ENCODE assay signal across 9 cellular contexts in genomic region chr3:129992781-129993180, GRCh38. TPM values are rescaled to one million over a fixed set of nuclear protein-coding genes. Genes with fewer than 3 reads are reported as not detected.
DNase-seq lines count a peak whose midpoint lies in the region; ATAC-seq, FAIRE-seq and TF ChIP-seq lines count a peak whose summit lies in the region.
"Had no signal": no experiment of that assay in that cellular context is flagged by ENCODE, and none has a peak within 500 bp of the region (broad histone marks: within the 10 kb centered on the region; RNA-seq: fewer than 3 reads in every experiment).

No MANE protein-coding gene starts in this region.

- no peak overlapping the region for H3K9ac ChIP-seq in mesendoderm (ENCODE audit: low read length)

- H3K23ac ChIP-seq in mesendoderm (ENCODE audit: low read length) = no peak overlapping the region

- H2BK5ac ChIP-seq in mesendoderm (ENCODE audit: low read length) = no peak overlapping the region

- no peak for TF ChIP-seq POLR2A in GM12891 (IDR thresholded peaks at IDR 0.05; ENCODE audit: low read depth, low read length)

- no peak overlapping the region for H3K18ac ChIP-seq in mesendoderm (ENCODE audit: low read length)

- H4K5ac ChIP-seq in mesendoderm (ENCODE audit: low read length) = no peak overlapping the region

- no peak for ATAC-seq in HG02840 (IDR thresholded peaks at IDR 0.05; ENCODE audit: low FRiP score, unreplicated experiment)
- ATAC-seq: activated CD4-positive, alpha-beta T cell treated with anti-CD3 and anti-CD28 coated beads for 36 hours had no signal

- H2AK5ac ChIP-seq in mesendoderm (ENCODE audit: low read length) = no peak overlapping the region

- no peak for FAIRE-seq in D721Med (lab: Jason Lieb, UNC)
- peak; percentile 36 for FAIRE-seq in HTR-8/SVneo (lab: Jason Lieb, UNC)
- no peak for FAIRE-seq in GM12891 (lab: Jason Lieb, UNC)
- FAIRE-seq in small intestine (lab: Jason Lieb, UNC) = no peak

- no peak overlapping the region for H4K8ac ChIP-seq in mesendoderm (ENCODE audit: low read depth, low read length)

- no peaks in the 10 kb centered on the region for H3K36me3 Mint-ChIP-seq in brain

- H3K4me1 ChIP-seq in mesendoderm (ENCODE audit: control insufficient read depth, low read depth, low read length) = no peaks in the 10 kb centered on the region
- H3K4me1 ChIP-seq in small intestine (ENCODE audit: control insufficient read depth in 2 of 2, insufficient read depth in 1 of 2, low read depth in 1 of 2, low read length in 1 of 2) = no peaks in the 10 kb centered on the region

- H2BK15ac ChIP-seq in mesendoderm (replicated peaks; ENCODE audit: low read depth) = no peak overlapping the region

- DNase-seq in D721Med (ENCODE audit: insufficient read length, low spot score) (no peak), HTR-8/SVneo (ENCODE audit: insufficient read length, low spot score) (peak; percentile 26), mesendoderm (peak; percentile 55), GM12891 (ENCODE audit: insufficient read length, low spot score) (no peak), small intestine (no peak), NCI-H1105 (lab: John Stamatoyannopoulos, UW) (no peak)
- DNase-seq: activated CD4-positive, alpha-beta T cell treated with anti-CD3 and anti-CD28 coated beads for 36 hours had no signal

- peaks cover 3% of the 10 kb centered on the region for H3K27me3 Mint-ChIP-seq in brain

- H3K9me3 Mint-ChIP-seq in brain = peaks cover 0 to 6% (median 3%) of the 10 kb centered on the region in 5 experiments

- H3K27ac ChIP-seq in mesendoderm (ENCODE audit: low read depth, low read length) (no peak overlapping the region), small intestine (ENCODE audit: low read depth in 1 of 2, low read length in 1 of 2) (no peak overlapping the region)

- H3K79me2 ChIP-seq in mesendoderm (ENCODE audit: control insufficient read depth, insufficient read depth, low read length) = no peaks in the 10 kb centered on the region

- WGBS in mesendoderm (ENCODE audit: extremely low coverage, insufficient coverage, low lambda C conversion rate) = no CpG with 5 or more reads among the region's 3 CpGs
- 36 to 49% (median 37%) methylated on average over 3 of the region's 3 CpGs for WGBS in small intestine, 3 donors

- TF ChIP-seq CTCF in D721Med (IDR thresholded peaks at IDR 0.05; ENCODE audit: insufficient read depth, missing control alignments) = peak; percentile 9
- TF ChIP-seq CTCF in brain (conservative IDR thresholded peaks at IDR 0.05) = peak in 1 of 2 experiments; percentile 48

- no peaks in the 10 kb centered on the region for H3K79me1 ChIP-seq in mesendoderm (ENCODE audit: low read length)

- H3K36me3 ChIP-seq in mesendoderm (ENCODE audit: control insufficient read depth, insufficient read depth, low read length) = no peaks in the 10 kb centered on the region
- no peaks in the 10 kb centered on the region for H3K36me3 ChIP-seq in small intestine (ENCODE audit: control insufficient read depth in 2 of 2, insufficient read depth in 2 of 2, low read length in 2 of 2)

- no peaks in the 10 kb centered on the region for H3K9me3 ChIP-seq in small intestine (ENCODE audit: control insufficient read depth, low read depth)

- H2BK120ac ChIP-seq in mesendoderm (ENCODE audit: low read depth, low read length) = no peak overlapping the region

- H3K27me3 ChIP-seq in mesendoderm (ENCODE audit: insufficient read depth, low read length, poor library complexity) (no peaks in the 10 kb centered on the region), small intestine (ENCODE audit: control insufficient read depth in 2 of 2, insufficient read depth in 2 of 2, low read length in 2 of 2) (no peaks in the 10 kb centered on the region)

- H3K56ac ChIP-seq in mesendoderm (ENCODE audit: low read length) = no peak overlapping the region

- no peak overlapping the region for H3K4me2 ChIP-seq in mesendoderm (ENCODE audit: low read length)

- peaks cover 45% of the 10 kb centered on the region for H3K4me1 Mint-ChIP-seq in brain
- H3K4me1 Mint-ChIP-seq: activated CD4-positive, alpha-beta T cell treated with anti-CD3 and anti-CD28 coated beads for 36 hours had no signal

- H3K4me3 Mint-ChIP-seq in brain = peak overlapping the region in 1 of 5 experiments; percentile 33
- H3K4me3 Mint-ChIP-seq: activated CD4-positive, alpha-beta T cell treated with anti-CD3 and anti-CD28 coated beads for 36 hours had no signal

- H3K27ac Mint-ChIP-seq in brain = peak overlapping the region in 4 of 5 experiments; percentile 41 to 66 (median 58)
- H3K27ac Mint-ChIP-seq: activated CD4-positive, alpha-beta T cell treated with anti-CD3 and anti-CD28 coated beads for 36 hours had no signal

- H3K4ac ChIP-seq in mesendoderm (ENCODE audit: low read depth, low read length) = no peak overlapping the region

- no peak overlapping the region for H3K4me3 ChIP-seq in mesendoderm (ENCODE audit: low read length)
- no peak overlapping the region for H3K4me3 ChIP-seq in small intestine (ENCODE audit: low read depth in 1 of 2, low read length in 2 of 2)

TF ChIP-seq in GM12891, 5 proteins besides CTCF, POLR2A, EP300 and RAD21:
- TF ChIP-seq POU2F2 (IDR thresholded peaks at IDR 0.05; ENCODE audit: low read depth, low read length) (no peak), TAF1 (IDR thresholded peaks at IDR 0.05; ENCODE audit: low read depth, low read length) (no peak), PAX5 (IDR thresholded peaks at IDR 0.05; ENCODE audit: insufficient read depth, low read length, severe bottlenecking) (no peak), POLR2AphosphoS5 (IDR thresholded peaks at IDR 0.05; ENCODE audit: low read depth, low read length) (no peak), SPI1 (IDR thresholded peaks at IDR 0.05; ENCODE audit: low read depth, low read length) (no peak)

RNA-seq across cellular contexts. Expression of gene TRH, which starts 18.3 kb away (rescaled TPM):
- polyA plus RNA-seq in brain (ENCODE audit: insufficient read depth, low read depth, low replicate concordance) (13.8 TPM), small intestine (under 1 TPM in 1 of 3 donors, not detected in 2; 0.04 TPM)
- 1.5 TPM for polyA plus RNA-seq in mesendoderm (2013, experiment 1 of 2)
- 1.4 TPM for polyA plus RNA-seq in mesendoderm (2013, experiment 2 of 2)
- polyA plus RNA-seq in GM12891 (2012; ENCODE audit: low read depth, missing spikeins) = not detected

Comparison
In these comparisons a context has a peak if more than half of its experiments do, and no peak if none do; other contexts are left out.
1. DNase-seq: peak in HTR-8/SVneo (single experiment) and mesendoderm (single experiment); none in D721Med (single experiment), GM12891 (single experiment), small intestine (single experiment) and NCI-H1105 (single experiment).
2. RNA of gene TRH, which starts 18.3 kb away (polyA plus RNA-seq): 13.8 TPM in brain (single experiment); 0.04 TPM in small intestine; every median in the first group is over 10 times any median in the second.